ENCODE assay signal across 8 cellular contexts in genomic region chr11:75351541-75352416, GRCh38. TPM values are rescaled to one million over a fixed set of nuclear protein-coding genes. Genes with fewer than 3 reads are reported as not detected.
DNase-seq lines count a peak whose midpoint lies in the region; ATAC-seq and TF ChIP-seq lines count a peak whose summit lies in the region.

Gene ARRB1, minus strand, starts transcription at chr11:75351661. Its CDS starts 54 bp downstream, at chr11:75351607.

- DNase-seq in GM06990 (ENCODE audit: extremely low read depth, insufficient read length) (peak; percentile 47), NB4 (ENCODE audit: low read depth) (peak; percentile 98), memory B cell (ENCODE audit: low spot score in 2 of 2) (peak in 1 of 2 donors; percentile 37), cerebellar cortex (ENCODE audit: low spot score) (no peak)
- DNase-seq in activated CD4-positive, alpha-beta memory T cell treated with anti-CD3 and anti-CD28 coated beads for 36 hours, result peak; percentile 65
- peak; percentile 53 for DNase-seq in effector CD8-positive, alpha-beta T cell (lab: John Stamatoyannopoulos, UW)
- peak; percentile 18 for DNase-seq in stimulated activated CD8-positive, alpha-beta memory T cell treated with anti-CD3 and anti-CD28 coated beads, Interleukin-15, amount 100 ng/mL, for 24 hours (ENCODE audit: low read depth)

- no peaks in the 10 kb centered on the region for H3K36me3 ChIP-seq in GM06990 (ENCODE audit: control insufficient read depth, insufficient read depth, low read length)

- TF ChIP-seq CTCF in GM06990 (IDR thresholded peaks at IDR 0.05; ENCODE audit: insufficient read depth, low read length, poor library complexity, severe bottlenecking) (no peak), NB4 (IDR thresholded peaks at IDR 0.05; ENCODE audit: low read depth, low read length) (no peak)

- peaks cover 33% of the 10 kb centered on the region for H3K4me1 Mint-ChIP-seq in activated CD4-positive, alpha-beta memory T cell treated with anti-CD3 and anti-CD28 coated beads for 36 hours (ENCODE audit: low read depth)
- H3K4me1 Mint-ChIP-seq in memory B cell, result peaks cover 27% of the 10 kb centered on the region

- no peaks in the 10 kb centered on the region for H3K9me3 Mint-ChIP-seq in activated CD4-positive, alpha-beta memory T cell treated with anti-CD3 and anti-CD28 coated beads for 36 hours
- H3K9me3 Mint-ChIP-seq in memory B cell, result no peaks in the 10 kb centered on the region

- peak within 1 kb of the TSS; percentile 64 for H3K4me3 ChIP-seq in GM06990 (replicated peaks; ENCODE audit: low read depth, low read length)
- peak within 1 kb of the TSS; percentile 87 for H3K4me3 ChIP-seq in NB4 (ENCODE audit: low read depth, low read length)

- intact Hi-C loops in activated CD4-positive, alpha-beta memory T cell treated with anti-CD3 and anti-CD28 coated beads for 36 hours (cut with micrococcal nuclease), result loop anchor here (2.0 kb wide), 1 partner anchor 403 kb away; the partner anchor contains the start of genes SPCS2 and XRRA1

- H3K4me3 Mint-ChIP-seq in activated CD4-positive, alpha-beta memory T cell treated with anti-CD3 and anti-CD28 coated beads for 36 hours, result peak within 1 kb of the TSS; percentile 82
- H3K4me3 Mint-ChIP-seq in memory B cell, result peak within 1 kb of the TSS; percentile 90

- peak; percentile 55 for TF ChIP-seq POLR2A in NB4 (IDR thresholded peaks at IDR 0.05; ENCODE audit: extremely low read depth, insufficient read length)

- no peaks in the 10 kb centered on the region for H3K27me3 Mint-ChIP-seq in activated CD4-positive, alpha-beta memory T cell treated with anti-CD3 and anti-CD28 coated beads for 36 hours
- H3K27me3 Mint-ChIP-seq in memory B cell, result peaks cover 8% of the 10 kb centered on the region

- POLR2A ChIA-PET in activated CD4-positive, alpha-beta memory T cell treated with anti-CD3 and anti-CD28 coated beads for 36 hours (lab: Charles Lee), result interaction anchor here (0.5 to 1.6 kb wide), 4 partner anchors 11 to 48 kb away, joined by 3 to 8 read pairs (median 5); partner anchors contain the start of gene RPS3

- peak; percentile 64 for ATAC-seq in memory B cell (ENCODE audit: low read depth)
- ATAC-seq in GM19452 (IDR thresholded peaks at IDR 0.05; ENCODE audit: unreplicated experiment), result no peak

- H3K27ac Mint-ChIP-seq in activated CD4-positive, alpha-beta memory T cell treated with anti-CD3 and anti-CD28 coated beads for 36 hours, result peak within 1 kb of the TSS; percentile 81
- peak within 1 kb of the TSS; percentile 83 for H3K27ac Mint-ChIP-seq in memory B cell

- H3K36me3 Mint-ChIP-seq in activated CD4-positive, alpha-beta memory T cell treated with anti-CD3 and anti-CD28 coated beads for 36 hours, result no peaks in the 10 kb centered on the region
- H3K36me3 Mint-ChIP-seq in memory B cell, result no peaks in the 10 kb centered on the region

- no peaks in the 10 kb centered on the region; the same call in 1 of the 2 replicates for H3K27me3 ChIP-seq in GM06990 (replicated peaks; ENCODE audit: control insufficient read depth, insufficient read depth, low read length)

- CTCF ChIA-PET in activated CD4-positive, alpha-beta memory T cell treated with anti-CD3 and anti-CD28 coated beads for 36 hours (lab: Charles Lee), result interaction anchor here (0.8 to 3.2 kb wide), 9 partner anchors 9 to 110 kb away, joined by 3 to 12 read pairs (median 4); no protein-coding TSS in a partner anchor

RNA-seq across cellular contexts. Expression of gene ARRB1, which starts in this region (rescaled TPM):
- 10 to 100 TPM; 16.3 to 18.8 TPM for total RNA-seq in activated CD4-positive, alpha-beta memory T cell treated with anti-CD3 and anti-CD28 coated beads for 36 hours
